1 cellular context compared by ENCODE assay signal in genomic region chr22:23773247-23774113, GRCh38.
TF ChIP-seq lines count a peak whose summit lies in the region.

No MANE protein-coding gene starts in this region.

TF ChIP-seq in H1, 55 proteins besides CTCF, POLR2A, EP300 and RAD21:
- TF ChIP-seq E2F6 (IDR thresholded peaks at IDR 0.05) (peak; percentile 6; the same call in 1 of the 2 replicates), JUND (IDR thresholded peaks at IDR 0.05; ENCODE audit: low read length) (no peak), ASH2L (IDR thresholded peaks at IDR 0.05; ENCODE audit: low read length) (peak; percentile 1), SP4 (IDR thresholded peaks at IDR 0.05; ENCODE audit: low read length) (no peak), TCF12 (IDR thresholded peaks at IDR 0.05; ENCODE audit: low read depth, low read length) (0 out of 2 replicates have a peak, but pooled peaks have one; percentile 7), SUZ12 (IDR thresholded peaks at IDR 0.05; ENCODE audit: low read length) (peak; percentile 30; the same call in 1 of the 2 replicates), EZH2 (IDR thresholded peaks at IDR 0.05; ENCODE audit: low read depth, low read length, severe bottlenecking) (peak; percentile 31)
